ENCODE assay signal across 8 cellular contexts in genomic region chr3:150600647-150601530, GRCh38. TPM values are rescaled to one million over a fixed set of nuclear protein-coding genes. Genes with fewer than 3 reads are reported as not detected.
DNase-seq lines count a peak whose midpoint lies in the region; ATAC-seq and TF ChIP-seq lines count a peak whose summit lies in the region.
"Not testable (repeated sequence)": the region's sequence is repeated elsewhere in the genome, so short reads cannot be mapped to it uniquely, and the experiment has no call there.

No MANE protein-coding gene starts in this region.

- not testable (repeated sequence) for H2AFZ ChIP-seq in DND-41 (ENCODE audit: low read depth, low read length)

- not testable (repeated sequence) for DNase-seq in DND-41; NB4 (ENCODE audit: low read depth); T-helper 17 cell; activated T-helper 2 cell treated with anti-CD3 and anti-CD28 coated beads, Interferon-gamma antibody, Interleukin-2, Interleukin-4, amounts not matched to agents 10 μg/mL and 5 μg/mL and 100 μg/mL, durations not matched to agents 14 hours and 24 hours and 36 hours (ENCODE audit: low spot score); effector memory CD8-positive, alpha-beta T cell
- peak; percentile 43 for DNase-seq in HCEC 1CT
- DNase-seq in iris pigment epithelial cell (ENCODE audit: low read depth), result peak; percentile 61
- peak; percentile 36 for DNase-seq in renal cortical epithelial cell (ENCODE audit: low read depth)

- TF ChIP-seq CTCF in DND-41 (IDR thresholded peaks at IDR 0.05; ENCODE audit: borderline replicate concordance, extremely low read depth, low read length, poor library complexity, severe bottlenecking); NB4 (IDR thresholded peaks at IDR 0.05; ENCODE audit: low read depth, low read length): not testable (repeated sequence)

- not testable (repeated sequence) for ATAC-seq in DND-41 (ENCODE audit: insufficient read depth, low read depth); T-helper 17 cell; effector memory CD8-positive, alpha-beta T cell (replicated peaks)

- H3K4me2 ChIP-seq in DND-41 (ENCODE audit: insufficient read depth, low read length), result peak overlapping the region; percentile 84

- H3K27me3 Mint-ChIP-seq in T-helper 17 cell; activated T-helper 2 cell treated with anti-CD3 and anti-CD28 coated beads, Interferon-gamma antibody, Interleukin-2, Interleukin-4, amounts not matched to agents 10 μg/mL and 5 μg/mL and 100 μg/mL, durations not matched to agents 14 hours and 24 hours and 36 hours (ENCODE audit: low read depth); effector memory CD8-positive, alpha-beta T cell: not testable (repeated sequence)

- not testable (repeated sequence) for H3K36me3 ChIP-seq in DND-41 (ENCODE audit: insufficient read depth, low read length)

- peak overlapping the region; percentile 31 for H3K4me3 Mint-ChIP-seq in T-helper 17 cell
- H3K4me3 Mint-ChIP-seq in activated T-helper 2 cell treated with anti-CD3 and anti-CD28 coated beads, Interferon-gamma antibody, Interleukin-2, Interleukin-4, amounts not matched to agents 10 μg/mL and 5 μg/mL and 100 μg/mL, durations not matched to agents 14 hours and 24 hours and 36 hours (ENCODE audit: low read depth), result peak overlapping the region; percentile 73
- H3K4me3 Mint-ChIP-seq in effector memory CD8-positive, alpha-beta T cell, result peak overlapping the region; percentile 42 to 98

- H3K36me3 Mint-ChIP-seq in T-helper 17 cell (ENCODE audit: low read depth), result not testable (repeated sequence)
- H3K36me3 Mint-ChIP-seq in activated T-helper 2 cell treated with anti-CD3 and anti-CD28 coated beads, Interferon-gamma antibody, Interleukin-2, Interleukin-4, amounts not matched to agents 10 μg/mL and 5 μg/mL and 100 μg/mL, durations not matched to agents 14 hours and 24 hours and 36 hours (ENCODE audit: low read depth), result peaks cover 34% of the 10 kb centered on the region
- H3K36me3 Mint-ChIP-seq in effector memory CD8-positive, alpha-beta T cell (ENCODE audit: insufficient read depth), result peaks cover 34% of the 10 kb centered on the region

- not testable (repeated sequence) for TF ChIP-seq POLR2A in NB4 (IDR thresholded peaks at IDR 0.05; ENCODE audit: extremely low read depth, insufficient read length)

- H3K27ac ChIP-seq in DND-41 (ENCODE audit: low read length), result not testable (repeated sequence)

- peak overlapping the region in 1 of 2 experiments; percentile 8; a peak in 1 of 4 replicates for H3K4me3 ChIP-seq in DND-41 (ENCODE audit: low read depth in 1 of 2, low read length in 2 of 2)
- peak overlapping the region; percentile 21 for H3K4me3 ChIP-seq in NB4 (ENCODE audit: low read depth, low read length)

- peaks cover 76% of the 10 kb centered on the region for H3K79me2 ChIP-seq in DND-41 (ENCODE audit: insufficient read depth, low read length)

- intact Hi-C loops in activated T-helper 2 cell treated with anti-CD3 and anti-CD28 coated beads, Interferon-gamma antibody, Interleukin-2, Interleukin-4, amounts not matched to agents 10 μg/mL and 5 μg/mL and 100 μg/mL, durations not matched to agents 14 hours and 24 hours and 36 hours (cut with micrococcal nuclease), result loop anchor here (5.0 kb wide), 1 partner anchor 189 kb away; no protein-coding TSS in a partner anchor

- H3K27ac Mint-ChIP-seq in T-helper 17 cell; effector memory CD8-positive, alpha-beta T cell: not testable (repeated sequence)
- peak overlapping the region; percentile 44 for H3K27ac Mint-ChIP-seq in activated T-helper 2 cell treated with anti-CD3 and anti-CD28 coated beads, Interferon-gamma antibody, Interleukin-2, Interleukin-4, amounts not matched to agents 10 μg/mL and 5 μg/mL and 100 μg/mL, durations not matched to agents 14 hours and 24 hours and 36 hours

- H4K20me1 ChIP-seq in DND-41 (ENCODE audit: insufficient read depth, low read length), result not testable (repeated sequence)

- H3K9ac ChIP-seq in DND-41 (ENCODE audit: low read depth, low read length), result not testable (repeated sequence)

- not testable (repeated sequence) for H3K27me3 ChIP-seq in DND-41 (ENCODE audit: insufficient read depth, low read length, poor library complexity)

- H3K4me1 ChIP-seq in DND-41 (ENCODE audit: insufficient read depth, low read length), result peaks cover 44% of the 10 kb centered on the region

- H3K4me1 Mint-ChIP-seq in T-helper 17 cell, result peaks cover 34% of the 10 kb centered on the region
- H3K4me1 Mint-ChIP-seq in activated T-helper 2 cell treated with anti-CD3 and anti-CD28 coated beads, Interferon-gamma antibody, Interleukin-2, Interleukin-4, amounts not matched to agents 10 μg/mL and 5 μg/mL and 100 μg/mL, durations not matched to agents 14 hours and 24 hours and 36 hours (ENCODE audit: low read depth), result peaks cover 36% of the 10 kb centered on the region
- peaks cover 29 to 35% of the 10 kb centered on the region in 2 donors for H3K4me1 Mint-ChIP-seq in effector memory CD8-positive, alpha-beta T cell (ENCODE audit: low read depth in 2 of 2)

- H3K9me3 Mint-ChIP-seq in activated T-helper 2 cell treated with anti-CD3 and anti-CD28 coated beads, Interferon-gamma antibody, Interleukin-2, Interleukin-4, amounts not matched to agents 10 μg/mL and 5 μg/mL and 100 μg/mL, durations not matched to agents 14 hours and 24 hours and 36 hours; effector memory CD8-positive, alpha-beta T cell: not testable (repeated sequence)

- H3K9me3 ChIP-seq in DND-41 (ENCODE audit: insufficient read depth, low read length, severe bottlenecking); T-helper 17 cell (ENCODE audit: control insufficient read depth, low read length, poor library complexity, severe bottlenecking): not testable (repeated sequence)

RNA-seq across cellular contexts. Expression of gene SELENOT, which starts 2.2 kb away (rescaled TPM):
- total RNA-seq in T-helper 17 cell, result 100 to 1,000 TPM in 1 of 2 donors, 10 to 100 TPM in 1; 85.2 to 104 TPM
- 119 and 121 TPM in 2 replicates for total RNA-seq in activated T-helper 2 cell treated with anti-CD3 and anti-CD28 coated beads, Interferon-gamma antibody, Interleukin-2, Interleukin-4, amounts not matched to agents 10 μg/mL and 5 μg/mL and 100 μg/mL, durations not matched to agents 14 hours and 24 hours and 36 hours
- 220 and 334 TPM in 2 replicates for total RNA-seq in renal cortical epithelial cell

RNA-seq across cellular contexts. Expression of gene EIF2A, which starts 54.3 kb away (rescaled TPM):
- total RNA-seq in T-helper 17 cell (100 to 1,000 TPM; 132 to 144 TPM), renal cortical epithelial cell (148 and 187 TPM in 2 replicates)
- 124 and 126 TPM in 2 replicates for total RNA-seq in activated T-helper 2 cell treated with anti-CD3 and anti-CD28 coated beads, Interferon-gamma antibody, Interleukin-2, Interleukin-4, amounts not matched to agents 10 μg/mL and 5 μg/mL and 100 μg/mL, durations not matched to agents 14 hours and 24 hours and 36 hours

RNA-seq across cellular contexts. Expression of gene SERP1, which starts 54.6 kb away (rescaled TPM):
- total RNA-seq in T-helper 17 cell, result 100 to 1,000 TPM; 106 to 119 TPM
- 89.2 and 91.7 TPM in 2 replicates for total RNA-seq in activated T-helper 2 cell treated with anti-CD3 and anti-CD28 coated beads, Interferon-gamma antibody, Interleukin-2, Interleukin-4, amounts not matched to agents 10 μg/mL and 5 μg/mL and 100 μg/mL, durations not matched to agents 14 hours and 24 hours and 36 hours
- 144 and 170 TPM in 2 replicates for total RNA-seq in renal cortical epithelial cell
